ENCODE assay signal across 22 cellular contexts in genomic region chr17:32798938-32799337, GRCh38.
DNase-seq lines count a peak whose midpoint lies in the region; ATAC-seq, FAIRE-seq and TF ChIP-seq lines count a peak whose summit lies in the region.
"Had no signal": no experiment of that assay in that cellular context is flagged by ENCODE, and none has a peak within 500 bp of the region (broad histone marks: within the 10 kb centered on the region; RNA-seq: fewer than 3 reads in every experiment).

No MANE protein-coding gene starts in this region.

- no peak for ATAC-seq in natural killer cell treated with Interleukin-12 subunit alpha and Interleukin-12 subunit beta and Interleukin-15 and Interleukin-18, amount 100 ng/mL, for 72 hours
- ATAC-seq: CD8-positive, alpha-beta T cell; GM12878 had no signal

- no peak overlapping the region for H3K4me3 Mint-ChIP-seq in chondrocyte (ENCODE audit: unreplicated experiment)
- no peak overlapping the region for H3K4me3 Mint-ChIP-seq in natural killer cell treated with Interleukin-12 subunit alpha and Interleukin-12 subunit beta and Interleukin-15 and Interleukin-18, amount 100 ng/mL, for 72 hours
- H3K4me3 Mint-ChIP-seq: B cell; CD4-positive, CD25-positive, alpha-beta regulatory T cell; CD8-positive, alpha-beta T cell; HFFc6 had no signal

- in situ Hi-C loops in GM23248 (cut with MboI) = no loop called here

- no peaks in the 10 kb centered on the region for H3K9me3 ChIP-seq in GM23248 (ENCODE audit: low read depth)
- H3K9me3 ChIP-seq in endothelial cell of umbilical vein (replicated peaks; ENCODE audit: control insufficient read depth, insufficient read depth, low read length) = no peaks in the 10 kb centered on the region
- H3K9me3 ChIP-seq in tibial artery = no peaks in the 10 kb centered on the region
- H3K9me3 ChIP-seq: BLaER1, Caco-2, HAP-1 had no signal

- 59 to 68% methylated on average over 1 of the region's 1 CpG for WGBS in GM23248 (ENCODE audit: low coverage in 1 of 2, low lambda C conversion rate in 2 of 2, missing lambda C conversion rate in 2 of 2), 2 experiments

- peaks cover 90% of the 10 kb centered on the region for H3K79me2 ChIP-seq in GM23248 (ENCODE audit: insufficient read depth)
- H3K79me2 ChIP-seq in endothelial cell of umbilical vein (ENCODE audit: control insufficient read depth, insufficient read depth, low read length) = peaks cover 17% of the 10 kb centered on the region

- intact Hi-C loops in endothelial cell of umbilical vein (cut with micrococcal nuclease) (no loop called here), tibial artery (cut with DNase I; ENCODE audit: low total_unique reads) (no loop called here)

- peaks cover 2% of the 10 kb centered on the region for H3K9me3 Mint-ChIP-seq in chondrocyte (ENCODE audit: low read depth)
- H3K9me3 Mint-ChIP-seq in natural killer cell treated with Interleukin-12 subunit alpha and Interleukin-12 subunit beta and Interleukin-15 and Interleukin-18, amount 100 ng/mL, for 72 hours = no peaks in the 10 kb centered on the region
- H3K9me3 Mint-ChIP-seq: CD4-positive, CD25-positive, alpha-beta regulatory T cell; CD8-positive, alpha-beta T cell; HFFc6 had no signal

- H3K36me3 Mint-ChIP-seq in chondrocyte (ENCODE audit: low read depth) = no peaks in the 10 kb centered on the region
- H3K36me3 Mint-ChIP-seq in natural killer cell treated with Interleukin-12 subunit alpha and Interleukin-12 subunit beta and Interleukin-15 and Interleukin-18, amount 100 ng/mL, for 72 hours = no peaks in the 10 kb centered on the region
- H3K36me3 Mint-ChIP-seq: CD4-positive, CD25-positive, alpha-beta regulatory T cell; CD8-positive, alpha-beta T cell had no signal

- no peak for TF ChIP-seq POLR2A in endothelial cell of umbilical vein (IDR thresholded peaks at IDR 0.05; ENCODE audit: low read depth, low read length)

- H3K4me1 Mint-ChIP-seq in chondrocyte (ENCODE audit: low read depth) = peaks cover 58% of the 10 kb centered on the region
- peaks cover 4 to 15% of the 10 kb centered on the region in 2 donors for H3K4me1 Mint-ChIP-seq in natural killer cell treated with Interleukin-12 subunit alpha and Interleukin-12 subunit beta and Interleukin-15 and Interleukin-18, amount 100 ng/mL, for 72 hours (ENCODE audit: low read depth in 2 of 2)
- H3K4me1 Mint-ChIP-seq: B cell had no signal

- H3K4me2 ChIP-seq in GM23248 (ENCODE audit: unreplicated experiment) (peak overlapping the region; percentile 60), endothelial cell of umbilical vein (ENCODE audit: insufficient read depth, low read length) (peak overlapping the region; percentile 68)
- H3K4me2 ChIP-seq: BLaER1 had no signal

- BruUV-seq in endothelial cell of umbilical vein (replicated peaks; lab: Mats Ljungman, UMichigan) = no TSS peak

- no peaks in the 10 kb centered on the region for H3K36me3 ChIP-seq in GM23248 (ENCODE audit: low read depth)
- H3K36me3 ChIP-seq in endothelial cell of umbilical vein (ENCODE audit: control insufficient read depth in 2 of 2, extremely low read depth in 1 of 2, insufficient read depth in 2 of 2, low read length in 2 of 2) = no peaks in the 10 kb centered on the region
- no peaks in the 10 kb centered on the region for H3K36me3 ChIP-seq in tibial artery
- H3K36me3 ChIP-seq: BLaER1, HAP-1 had no signal

- DNase-seq in GM23248 (peak; percentile 29), chondrocyte (ENCODE audit: low spot score) (no peak), endothelial cell of umbilical vein (ENCODE audit: low read depth, low spot score) (peak; percentile 63), tibial artery (no peak), coronary artery (ENCODE audit: low spot score) (no peak), SIG-M5 (lab: John Stamatoyannopoulos, UW) (no peak)
- DNase-seq in natural killer cell treated with Interleukin-12 subunit alpha and Interleukin-12 subunit beta and Interleukin-15 and Interleukin-18, amount 100 ng/mL, for 72 hours (ENCODE audit: low spot score) = no peak
- DNase-seq: Caco-2; CD4-positive, CD25-positive, alpha-beta regulatory T cell; CD8-positive, alpha-beta T cell; DMS153; DND-41; GOT3; HFFc6 had no signal

- no peaks in the 10 kb centered on the region for H3K27me3 ChIP-seq in GM23248 (replicated peaks; ENCODE audit: insufficient read depth)
- H3K27me3 ChIP-seq in endothelial cell of umbilical vein (ENCODE audit: control insufficient read depth in 2 of 2, insufficient read depth in 2 of 2, low read length in 2 of 2) = no peaks in the 10 kb centered on the region
- H3K27me3 ChIP-seq in tibial artery = no peaks in the 10 kb centered on the region
- H3K27me3 ChIP-seq: BLaER1 had no signal

- H4K20me1 ChIP-seq in GM23248 (ENCODE audit: insufficient read depth) = no peaks in the 10 kb centered on the region
- no peaks in the 10 kb centered on the region for H4K20me1 ChIP-seq in endothelial cell of umbilical vein (replicated peaks; ENCODE audit: control insufficient read depth, extremely low read depth, insufficient read depth, low read length)
- H4K20me1 ChIP-seq: BLaER1 had no signal

- FAIRE-seq in endothelial cell of umbilical vein (lab: Jason Lieb, UNC) = peak; percentile 61
- FAIRE-seq: G401.6, GM12878, GM19239, H54 had no signal

- H3K9me2 ChIP-seq in GM23248 (ENCODE audit: insufficient read depth) = no peaks in the 10 kb centered on the region; the same call in 1 of the 2 replicates

- dilution Hi-C loops in endothelial cell of umbilical vein (cut with MboI; ENCODE audit: extremely low pct_ligation_motif_present, low sequenced_read_pairs) = no loop called here

- H3K4me3 ChIP-seq in GM23248 = no peak overlapping the region
- H3K4me3 ChIP-seq in endothelial cell of umbilical vein (replicated peaks in 1 of 3; ENCODE audit: insufficient read depth in 1 of 3, low read depth in 1 of 3, low read length in 3 of 3) = no peak overlapping the region
- no peak overlapping the region for H3K4me3 ChIP-seq in tibial artery
- no peak overlapping the region for H3K4me3 ChIP-seq in coronary artery
- H3K4me3 ChIP-seq: BLaER1, GM12878, HAP-1 had no signal

- POLR2A ChIA-PET in endothelial cell of umbilical vein (lab: Charles Lee) = no interaction called here

- CTCF ChIA-PET in endothelial cell of umbilical vein (lab: Charles Lee) = interaction anchor here (1.1 to 5.0 kb wide), 5 partner anchors 16 to 111 kb away, joined by 4 to 45 read pairs (median 11); partner anchors contain the start of gene MYO1D

- no peaks in the 10 kb centered on the region for H3K27me3 Mint-ChIP-seq in chondrocyte (ENCODE audit: low read depth)
- H3K27me3 Mint-ChIP-seq in natural killer cell treated with Interleukin-12 subunit alpha and Interleukin-12 subunit beta and Interleukin-15 and Interleukin-18, amount 100 ng/mL, for 72 hours = peaks cover 0 to 10% of the 10 kb centered on the region in 2 donors
- H3K27me3 Mint-ChIP-seq: B cell had no signal

- peak overlapping the region; percentile 42 for H3K27ac Mint-ChIP-seq in chondrocyte (ENCODE audit: unreplicated experiment)
- H3K27ac Mint-ChIP-seq in natural killer cell treated with Interleukin-12 subunit alpha and Interleukin-12 subunit beta and Interleukin-15 and Interleukin-18, amount 100 ng/mL, for 72 hours = peak overlapping the region in 1 of 2 donors; percentile 59
- H3K27ac Mint-ChIP-seq: B cell; CD4-positive, CD25-positive, alpha-beta regulatory T cell; CD8-positive, alpha-beta T cell; HFFc6 had no signal

- no peak overlapping the region for H3K27ac ChIP-seq in GM23248
- peak overlapping the region; percentile 78 for H3K27ac ChIP-seq in endothelial cell of umbilical vein (ENCODE audit: insufficient read depth, low read depth, low read length)
- peak overlapping the region; percentile 18 to 48 for H3K27ac ChIP-seq in tibial artery
- no peak overlapping the region for H3K27ac ChIP-seq in coronary artery
- H3K27ac ChIP-seq: BLaER1, C4-2B had no signal

- H3F3A ChIP-seq in GM23248 (ENCODE audit: insufficient read depth) = peaks cover 21% of the 10 kb centered on the region; the same call in 1 of the 2 replicates

- no peak for TF ChIP-seq CTCF in chondrocyte (IDR thresholded peaks at IDR 0.05)
- TF ChIP-seq CTCF in endothelial cell of umbilical vein (IDR thresholded peaks at IDR 0.05; ENCODE audit: extremely low read depth in 1 of 2, insufficient read depth in 1 of 2, low read depth in 1 of 2, low read length in 2 of 2) = no peak
- no peak for TF ChIP-seq CTCF in tibial artery (IDR thresholded peaks at IDR 0.05)
- no peak for TF ChIP-seq CTCF in coronary artery (IDR thresholded peaks at IDR 0.05)

- H3K9me1 ChIP-seq in endothelial cell of umbilical vein (replicated peaks; ENCODE audit: control insufficient read depth, extremely low read depth, insufficient read depth, low read length) = no peaks in the 10 kb centered on the region

- H2AFZ ChIP-seq in GM23248 (no peak overlapping the region), endothelial cell of umbilical vein (ENCODE audit: low read depth, low read length) (no peak overlapping the region)

- peaks cover 49% of the 10 kb centered on the region for H3K4me1 ChIP-seq in GM23248 (ENCODE audit: insufficient read depth)
- peaks cover 76% of the 10 kb centered on the region for H3K4me1 ChIP-seq in endothelial cell of umbilical vein (ENCODE audit: control insufficient read depth, extremely low read depth, insufficient read depth, low read length)
- peaks cover 0 to 89% (median 37%) of the 10 kb centered on the region in 4 donors for H3K4me1 ChIP-seq in tibial artery
- H3K4me1 ChIP-seq: BLaER1 had no signal

- H3K9ac ChIP-seq in GM23248 (no peak overlapping the region), endothelial cell of umbilical vein (replicated peaks; ENCODE audit: extremely low read depth, insufficient read depth, low read length) (peak overlapping the region; percentile 29)
- H3K9ac ChIP-seq: BLaER1 had no signal

TF ChIP-seq in endothelial cell of umbilical vein, 7 proteins besides CTCF, POLR2A, EP300 and RAD21:
- TF ChIP-seq FOS (IDR thresholded peaks at IDR 0.05; ENCODE audit: borderline replicate concordance, insufficient read depth, low read length) = peak; percentile 7
- no peak for TF ChIP-seq POLR2AphosphoS5 (IDR thresholded peaks at IDR 0.05; ENCODE audit: insufficient read depth, low read depth, low read length)
- peak; percentile 55 for TF ChIP-seq JUN (IDR thresholded peaks at IDR 0.05; ENCODE audit: borderline replicate concordance, insufficient read depth, insufficient read length, low read depth)
- no peak for TF ChIP-seq GATA2 (IDR thresholded peaks at IDR 0.05; ENCODE audit: insufficient read depth, insufficient read length, low read depth, low read length)
- no peak for TF ChIP-seq MYC (IDR thresholded peaks at IDR 0.05; ENCODE audit: low read depth, low read length)
- no peak for TF ChIP-seq EZH2 (IDR thresholded peaks at IDR 0.05; ENCODE audit: borderline replicate concordance, low read depth, low read length, severe bottlenecking)
- TF ChIP-seq, protein P1, sequence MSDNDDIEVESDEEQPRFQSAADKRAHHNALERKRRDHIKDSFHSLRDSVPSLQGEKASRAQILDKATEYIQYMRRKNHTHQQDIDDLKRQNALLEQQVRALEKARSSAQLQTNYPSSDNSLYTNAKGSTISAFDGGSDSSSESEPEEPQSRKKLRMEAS (IDR thresholded peaks at IDR 0.05; ENCODE audit: insufficient read depth, insufficient read length) = no peak

Comparison
In these comparisons a context has a peak if more than half of its experiments do, and no peak if none do; other contexts are left out.
1. DNase-seq: peak in GM23248 (single experiment) and endothelial cell of umbilical vein (single experiment); none in chondrocyte (single experiment), tibial artery (0 of 2), coronary artery (single experiment), SIG-M5 (single experiment) and natural killer cell treated with Interleukin-12 subunit alpha and Interleukin-12 subunit beta and Interleukin-15 and Interleukin-18, amount 100 ng/mL, for 72 hours (single experiment).
2. H3K27ac ChIP-seq: peak in endothelial cell of umbilical vein (single experiment) and tibial artery (2 of 2); none in GM23248 (single experiment) and coronary artery (0 of 2).